8 cellular contexts compared by ENCODE assay signal in genomic region chrX:7926914-7927258, GRCh38. TPM values are rescaled to one million over a fixed set of nuclear protein-coding genes. Genes with fewer than 3 reads are reported as not detected.
DNase-seq lines count a peak whose midpoint lies in the region; ATAC-seq and TF ChIP-seq lines count a peak whose summit lies in the region.

No MANE protein-coding gene starts in this region.

- DNase-seq in AG04450 (ENCODE audit: low read depth, low spot score) (no peak), HFFc6 (no peak), ascending aorta (ENCODE audit: low spot score in 2 of 2) (no peak), right lobe of liver (peak in 1 of 3 donors; percentile 77), upper lobe of right lung (no peak), dedifferentiated amniotic fluid mesenchymal stem cell (ENCODE audit: extremely low spot score) (no peak), GM10248 (ENCODE audit: extremely low spot score) (no peak), NCI-H82 (lab: John Stamatoyannopoulos, UW) (no peak)

- no peaks in the 10 kb centered on the region for H3K36me3 Mint-ChIP-seq in HFFc6 (ENCODE audit: low read depth)

- intact Hi-C loops in ascending aorta (cut with DNase I), result no loop called here
- intact Hi-C loops in right lobe of liver (cut with DNase I), result no loop called here
- intact Hi-C loops in upper lobe of right lung (cut with DNase I), result no loop called here

- POLR2A ChIA-PET in AG04450 (lab: Yijun Ruan, JAX) (no interaction called here), GM10248 (lab: Yijun Ruan, JAX) (no interaction called here)

- peak; percentile 76 to 88 (median 84) for ATAC-seq in right lobe of liver
- peak; percentile 83 for ATAC-seq in upper lobe of right lung

- H3K4me1 ChIP-seq in ascending aorta, result no peaks in the 10 kb centered on the region
- peaks cover 0 to 20% (median 3%) of the 10 kb centered on the region in 4 donors for H3K4me1 ChIP-seq in right lobe of liver
- H3K4me1 ChIP-seq in upper lobe of right lung, result no peaks in the 10 kb centered on the region

- H3K4me3 Mint-ChIP-seq in HFFc6, result peak overlapping the region; percentile 87

- H3K27ac ChIP-seq in AG04450 (ENCODE audit: low read depth, low read length) (peak overlapping the region; percentile 31), ascending aorta (peak overlapping the region; percentile 49 to 66), right lobe of liver (peak overlapping the region; percentile 74 to 84 (median 81)), upper lobe of right lung (peak overlapping the region; percentile 83)

- H3K36me3 ChIP-seq in ascending aorta, result peaks cover 0 to 6% of the 10 kb centered on the region in 2 donors
- H3K36me3 ChIP-seq in right lobe of liver, result no peaks in the 10 kb centered on the region
- H3K36me3 ChIP-seq in upper lobe of right lung, result no peaks in the 10 kb centered on the region

- no peaks in the 10 kb centered on the region; the same call in 1 of the 2 replicates for H3K4me1 Mint-ChIP-seq in HFFc6 (ENCODE audit: low read depth)

- no peaks in the 10 kb centered on the region; the same call in 1 of the 2 replicates for H3K27me3 Mint-ChIP-seq in HFFc6 (ENCODE audit: insufficient read depth)

- no peaks in the 10 kb centered on the region for H3K9me3 Mint-ChIP-seq in HFFc6

- CTCF ChIA-PET in AG04450 (lab: Charles Lee), result no interaction called here
- CTCF ChIA-PET in GM10248 (lab: Yijun Ruan, JAX), result no interaction called here

- H3K27me3 ChIP-seq in AG04450 (ENCODE audit: control insufficient read depth, insufficient read depth, low read length), result no peaks in the 10 kb centered on the region
- no peaks in the 10 kb centered on the region for H3K27me3 ChIP-seq in ascending aorta
- no peaks in the 10 kb centered on the region for H3K27me3 ChIP-seq in right lobe of liver
- H3K27me3 ChIP-seq in upper lobe of right lung, result no peaks in the 10 kb centered on the region

- no peaks in the 10 kb centered on the region; the same call in 1 of the 2 replicates for H3K9me3 ChIP-seq in AG04450 (ENCODE audit: control insufficient read depth, insufficient read depth, low read length)
- no peaks in the 10 kb centered on the region for H3K9me3 ChIP-seq in ascending aorta
- no peaks in the 10 kb centered on the region for H3K9me3 ChIP-seq in right lobe of liver
- no peaks in the 10 kb centered on the region for H3K9me3 ChIP-seq in upper lobe of right lung

- H3K27ac Mint-ChIP-seq in HFFc6, result no peak overlapping the region; the same call in 1 of the 2 replicates

- WGBS in right lobe of liver (ENCODE audit: insufficient coverage, low coverage, low lambda C conversion rate, missing lambda C conversion rate), result no CpG with 5 or more reads among the region's 20 CpGs

- TF ChIP-seq CTCF in AG04450 (IDR thresholded peaks at IDR 0.05; ENCODE audit: low read depth, low read length) (no peak), HFFc6 (IDR thresholded peaks at IDR 0.05) (no peak), ascending aorta (IDR thresholded peaks at IDR 0.05) (no peak), right lobe of liver (IDR thresholded peaks at IDR 0.05) (no peak), upper lobe of right lung (IDR thresholded peaks at IDR 0.05) (no peak), GM10248 (IDR thresholded peaks at IDR 0.05; ENCODE audit: control extremely low read depth, extremely low read depth, low read depth, missing control alignments) (no peak)

- peak overlapping the region; percentile 60 for H3K4me3 ChIP-seq in AG04450 (ENCODE audit: low read depth, low read length)
- peak overlapping the region; percentile 71 to 87 for H3K4me3 ChIP-seq in ascending aorta
- peak overlapping the region; percentile 51 to 81 (median 68) for H3K4me3 ChIP-seq in right lobe of liver
- peak overlapping the region; percentile 57 for H3K4me3 ChIP-seq in upper lobe of right lung

- no peak for TF ChIP-seq POLR2A in right lobe of liver (IDR thresholded peaks at IDR 0.05)

RNA-seq across cellular contexts. Expression of gene PNPLA4, which starts 0.3 kb away (rescaled TPM):
- 10.7 and 11.0 TPM in 2 replicates for polyA plus RNA-seq in AG04450 (2011; rRNA removed)
- 4.2 and 9.1 TPM in 2 replicates for polyA minus RNA-seq in AG04450 (2011; rRNA and poly(A)+ RNA removed)
- 1 to 10 TPM; 3.4 to 8.3 (median 4.4) TPM for total RNA-seq in HFFc6 (2021; fragmentation: NEBNext Ultra II Directional; extraction: Animal tissue kit (Norgen Biotek cat#: 25700))
- 7.2 TPM for total RNA-seq in ascending aorta
- 10 to 100 TPM; 14.4 to 48.7 (median 26.2) TPM for total RNA-seq in right lobe of liver
- 9.7 TPM for total RNA-seq in upper lobe of right lung

Comparison
In these comparisons a context has a peak if more than half of its experiments do, and no peak if none do; other contexts are left out.
1. H3K27ac ChIP-seq: peak in every context shown above with its lines; median percentile 83 in upper lobe of right lung; 81 in right lobe of liver; 58 in ascending aorta; 31 in AG04450.